In the genomic region with DNA sequence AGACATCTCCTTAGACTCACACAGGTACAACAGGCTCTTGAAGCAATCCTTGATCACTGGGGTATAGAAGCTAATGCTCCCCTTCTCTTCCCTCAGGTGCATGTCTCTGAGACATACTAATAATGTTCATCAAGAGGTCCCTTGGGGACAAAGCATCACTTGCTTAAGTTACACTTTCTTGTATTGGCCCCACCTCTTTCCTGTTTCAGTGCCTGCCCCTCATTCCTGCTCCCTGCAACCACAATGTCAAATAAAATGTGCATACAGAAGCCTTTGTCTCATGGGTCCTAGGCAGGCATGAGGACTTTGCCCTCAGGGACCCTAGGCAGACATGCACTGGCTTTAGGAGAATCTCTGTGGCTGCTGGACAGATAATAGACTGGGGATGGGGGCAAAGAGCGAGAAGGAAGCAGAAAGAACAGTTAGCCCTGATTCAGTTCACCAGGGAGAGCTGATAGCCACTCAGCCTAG, we compare ENCODE assay signal across 1 cellular context.
TF ChIP-seq lines count a peak whose summit lies in the region.

No MANE protein-coding gene starts in this region.

TF ChIP-seq in HepG2, 621 proteins besides CTCF, POLR2A, EP300 and RAD21 (continued from another document):
- TF ChIP-seq, protein P1, sequence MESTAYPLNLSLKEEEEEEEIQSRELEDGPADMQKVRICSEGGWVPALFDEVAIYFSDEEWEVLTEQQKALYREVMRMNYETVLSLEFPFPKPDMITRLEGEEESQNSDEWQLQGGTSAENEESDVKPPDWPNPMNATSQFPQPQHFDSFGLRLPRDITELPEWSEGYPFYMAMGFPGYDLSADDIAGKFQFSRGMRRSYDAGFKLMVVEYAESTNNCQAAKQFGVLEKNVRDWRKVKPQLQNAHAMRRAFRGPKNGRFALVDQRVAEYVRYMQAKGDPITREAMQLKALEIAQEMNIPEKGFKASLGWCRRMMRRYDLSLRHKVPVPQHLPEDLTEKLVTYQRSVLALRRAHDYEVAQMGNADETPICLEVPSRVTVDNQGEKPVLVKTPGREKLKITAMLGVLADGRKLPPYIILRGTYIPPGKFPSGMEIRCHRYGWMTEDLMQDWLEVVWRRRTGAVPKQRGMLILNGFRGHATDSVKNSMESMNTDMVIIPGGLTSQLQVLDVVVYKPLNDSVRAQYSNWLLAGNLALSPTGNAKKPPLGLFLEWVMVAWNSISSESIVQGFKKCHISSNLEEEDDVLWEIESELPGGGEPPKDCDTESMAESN (CRISPR knock-in tag; conservative IDR thresholded peaks at IDR 0.05) = no peak
- TF ChIP-seq, protein P2, sequence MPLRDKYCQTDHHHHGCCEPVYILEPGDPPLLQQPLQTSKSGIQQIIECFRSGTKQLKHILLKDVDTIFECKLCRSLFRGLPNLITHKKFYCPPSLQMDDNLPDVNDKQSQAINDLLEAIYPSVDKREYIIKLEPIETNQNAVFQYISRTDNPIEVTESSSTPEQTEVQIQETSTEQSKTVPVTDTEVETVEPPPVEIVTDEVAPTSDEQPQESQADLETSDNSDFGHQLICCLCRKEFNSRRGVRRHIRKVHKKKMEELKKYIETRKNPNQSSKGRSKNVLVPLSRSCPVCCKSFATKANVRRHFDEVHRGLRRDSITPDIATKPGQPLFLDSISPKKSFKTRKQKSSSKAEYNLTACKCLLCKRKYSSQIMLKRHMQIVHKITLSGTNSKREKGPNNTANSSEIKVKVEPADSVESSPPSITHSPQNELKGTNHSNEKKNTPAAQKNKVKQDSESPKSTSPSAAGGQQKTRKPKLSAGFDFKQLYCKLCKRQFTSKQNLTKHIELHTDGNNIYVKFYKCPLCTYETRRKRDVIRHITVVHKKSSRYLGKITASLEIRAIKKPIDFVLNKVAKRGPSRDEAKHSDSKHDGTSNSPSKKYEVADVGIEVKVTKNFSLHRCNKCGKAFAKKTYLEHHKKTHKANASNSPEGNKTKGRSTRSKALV (CRISPR knock-in tag; IDR thresholded peaks at IDR 0.05) = no peak
